ENCODE assay signal across 12 cellular contexts in genomic region chr14:92153581-92153980, GRCh38.
"Had no signal": no experiment of that assay in that cellular context is flagged by ENCODE, and none has a peak within 500 bp of the region (broad histone marks: within the 10 kb centered on the region; RNA-seq: fewer than 3 reads in every experiment).

No MANE protein-coding gene starts in this region.

- H3K4me1 ChIP-seq: breast epithelium, esophagus squamous epithelium, transverse colon had no signal

- H3K9me3 ChIP-seq: breast epithelium, esophagus squamous epithelium, transverse colon had no signal

- DNase-seq: activated B cell treated with CpG ODN at 0.5 μM for 24 hours; activated CD4-positive, alpha-beta T cell treated with anti-CD3 and anti-CD28 coated beads, Interleukin-2, amount 10 ng/mL, durations not matched to agents 7 days and 5 days; activated effector memory CD4-positive, alpha-beta T cell treated with anti-CD3 and anti-CD28 coated beads, Interleukin-2, amount 50 U/mL, for 16 hours; anterior cingulate cortex; dorsolateral prefrontal cortex; esophagus squamous epithelium; foreskin fibroblast; natural killer cell; right cardiac atrium; transverse colon had no signal

- H3K27me3 ChIP-seq: breast epithelium, dorsolateral prefrontal cortex, esophagus squamous epithelium, transverse colon had no signal

- H3K4me3 ChIP-seq: breast epithelium, dorsolateral prefrontal cortex, esophagus squamous epithelium, smooth muscle cell, transverse colon had no signal

- ATAC-seq: natural killer cell, right cardiac atrium had no signal

- H3K27ac ChIP-seq: breast epithelium, dorsolateral prefrontal cortex, esophagus squamous epithelium, transverse colon had no signal
